24 cellular contexts compared by ENCODE assay signal in the genomic region with DNA sequence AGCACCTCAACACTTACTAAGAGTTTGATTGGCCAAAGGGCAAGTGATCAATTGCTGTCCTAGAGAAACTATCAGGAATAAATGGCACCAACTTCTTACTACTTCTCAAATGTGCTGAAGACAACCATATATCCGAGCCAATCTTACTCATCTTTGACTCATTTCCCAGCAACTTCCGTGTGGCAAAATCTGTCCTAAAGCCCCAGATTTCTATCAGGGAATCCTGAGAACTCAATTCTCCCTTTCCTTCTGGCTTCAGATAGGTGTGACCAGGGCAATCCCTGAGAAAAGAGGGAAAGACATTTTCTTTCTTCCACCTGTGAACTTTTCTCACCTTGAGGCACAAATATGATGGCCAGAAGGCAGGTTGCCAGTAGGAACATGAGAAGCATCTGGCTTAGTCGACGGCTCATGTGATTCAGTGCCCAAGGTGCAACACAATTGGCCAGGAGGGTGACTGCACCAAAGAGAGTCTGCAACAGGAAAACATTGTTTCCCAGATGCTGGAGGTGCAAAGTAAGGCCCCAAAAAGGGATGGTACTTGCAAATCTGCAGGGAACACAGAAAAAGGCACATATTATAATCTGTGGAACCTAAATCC. TPM values are rescaled to one million over a fixed set of nuclear protein-coding genes. Genes with fewer than 3 reads are reported as not detected.
"Had no signal": no experiment of that assay in that cellular context is flagged by ENCODE, and none has a peak within 500 bp of the region (broad histone marks: within the 10 kb centered on the region; RNA-seq: fewer than 3 reads in every experiment).

No MANE protein-coding gene starts in this region.

- H3K27ac ChIP-seq: cardiac muscle cell, gastrocnemius medialis, psoas muscle, right atrium auricular region, upper lobe of left lung had no signal

- H3K36me3 ChIP-seq: cardiac muscle cell, gastrocnemius medialis, right atrium auricular region, upper lobe of left lung had no signal

- ATAC-seq: activated T-helper 17 cell treated with anti-CD3 and anti-CD28 coated beads, Interleukin-2, amount 50 U/mL, for 72 hours; gastrocnemius medialis; left ventricle myocardium superior; natural killer cell treated with Interleukin-12 subunit alpha and Interleukin-12 subunit beta and Interleukin-15 and Interleukin-18, amount 100 ng/mL, for 72 hours; psoas muscle; stimulated activated naive CD8-positive, alpha-beta T cell treated with anti-CD3 and anti-CD28 coated beads, Interleukin-15, Interleukin-2, amounts not matched to agents 100 U/mL and 50 U/mL, for 24 hours had no signal

- H3K9me3 ChIP-seq: gastrocnemius medialis, psoas muscle, right atrium auricular region, upper lobe of left lung had no signal

- H3K4me3 ChIP-seq: cardiac muscle cell, gastrocnemius medialis, psoas muscle, right atrium auricular region, upper lobe of left lung had no signal

- H3K27me3 ChIP-seq: cardiac muscle cell, gastrocnemius medialis, right atrium auricular region, upper lobe of left lung had no signal

- H3K4me1 ChIP-seq: gastrocnemius medialis, psoas muscle, right atrium auricular region, upper lobe of left lung had no signal

- DNase-seq: activated CD4-positive, alpha-beta T cell treated with anti-CD3 and anti-CD28 coated beads for 1 hour; activated CD4-positive, alpha-beta T cell treated with anti-CD3 and anti-CD28 coated beads, Interleukin-2, amount 50 U/mL, for 1 hour; activated naive CD4-positive, alpha-beta T cell treated with Interleukin-2 at 50 U/mL for 16 hours; activated naive CD8-positive, alpha-beta T cell treated with anti-CD3 and anti-CD28 coated beads for 36 hours; activated T-cell treated with anti-CD3 and anti-CD28 coated beads, Interleukin-2, amount 50 U/mL, for 24 hours; effector CD4-positive, alpha-beta T cell; gastrocnemius medialis; hippocampal formation; left ventricle myocardium superior; psoas muscle; stimulated activated CD4-positive, alpha-beta T cell treated with anti-CD3 and anti-CD28 coated beads, Interleukin-4, amount 100 ng/mL, for 24 hours; stimulated activated naive CD8-positive, alpha-beta T cell treated with anti-CD3 and anti-CD28 coated beads, Interleukin-15, Interleukin-2, amounts not matched to agents 100 U/mL and 50 U/mL, for 24 hours; T-helper 9 cell; upper lobe of left lung had no signal

RNA-seq across cellular contexts. Expression of a gene that starts 21.8 kb away (rescaled TPM):
- total RNA-seq: activated naive CD8-positive, alpha-beta T cell treated with anti-CD3 and anti-CD28 coated beads for 36 hours; activated T-helper 17 cell treated with anti-CD3 and anti-CD28 coated beads, Interleukin-2, amount 50 U/mL, for 72 hours; astrocyte; cardiac muscle cell; chondrocyte; gastrocnemius medialis; left ventricle myocardium superior; natural killer cell treated with Interleukin-12 subunit alpha and Interleukin-12 subunit beta and Interleukin-15 and Interleukin-18, amount 100 ng/mL, for 72 hours; osteocyte; psoas muscle; right atrium auricular region; subcutaneous adipose tissue; T-helper 1 cell treated with Interleukin-12 subunit alpha and Interleukin-12 subunit beta and Interleukin-4 antibody, amounts not matched to agents 30 ng/mL and 1 ng/mL, for 36 hours; upper lobe of left lung had no signal
- polyA plus RNA-seq: esophagus, psoas muscle had no signal
